In the genomic region with DNA sequence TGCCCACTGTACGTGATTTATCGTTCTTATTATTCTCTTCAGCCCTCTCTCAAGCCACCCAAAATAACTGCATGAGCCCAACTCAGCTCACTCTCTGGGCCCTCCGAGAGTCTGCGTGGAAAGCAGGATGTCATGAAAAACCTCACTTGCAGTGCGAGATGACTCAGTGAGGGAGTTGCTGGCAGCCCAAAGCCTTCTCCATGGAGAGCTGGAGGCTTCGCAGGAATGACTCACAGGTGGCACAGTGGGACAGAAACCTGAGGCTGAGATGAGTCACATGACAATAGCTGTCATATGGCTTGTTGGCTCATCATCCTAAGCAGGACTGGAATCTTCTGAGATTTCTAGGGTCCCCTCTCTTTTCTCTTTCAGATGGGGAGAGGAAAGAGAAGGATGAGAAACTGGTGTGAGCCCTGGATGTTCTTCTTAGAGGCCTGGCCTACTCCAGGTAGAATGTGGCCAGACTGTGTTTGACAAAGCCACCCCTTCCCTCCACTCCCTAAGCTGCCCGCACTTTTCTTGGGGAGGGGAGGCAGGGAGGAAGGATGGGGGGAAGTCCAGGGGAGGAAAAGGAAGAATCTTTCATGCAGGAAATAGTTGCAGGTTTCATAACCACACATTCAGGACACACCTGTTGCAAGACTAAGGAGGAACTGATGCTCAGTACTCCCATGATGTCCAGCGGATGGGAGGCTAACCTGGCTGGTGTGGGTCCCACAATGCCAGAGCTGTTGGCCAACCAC, we compare ENCODE assay signal across 8 cellular contexts.
DNase-seq lines count a peak whose midpoint lies in the region; TF ChIP-seq lines count a peak whose summit lies in the region.

No MANE protein-coding gene starts in this region.

- no peak overlapping the region for H3K18ac ChIP-seq in mesendoderm (ENCODE audit: low read length)

- no peaks in the 10 kb centered on the region for H3K79me1 ChIP-seq in mesendoderm (ENCODE audit: low read length)

- TF ChIP-seq POLR2A in testis (IDR thresholded peaks at IDR 0.05), result no peak

- H2BK5ac ChIP-seq in mesendoderm (ENCODE audit: low read length), result no peak overlapping the region

- H3K23ac ChIP-seq in mesendoderm (ENCODE audit: low read length), result no peak overlapping the region

- no peak overlapping the region for H2AK5ac ChIP-seq in mesendoderm (ENCODE audit: low read length)

- H3K27me3 ChIP-seq in mesendoderm (ENCODE audit: insufficient read depth, low read length, poor library complexity) (no peaks in the 10 kb centered on the region), testis (no peaks in the 10 kb centered on the region)

- H3K79me2 ChIP-seq in mesendoderm (ENCODE audit: control insufficient read depth, insufficient read depth, low read length), result no peaks in the 10 kb centered on the region

- WGBS in mesendoderm (ENCODE audit: extremely low coverage, insufficient coverage, low lambda C conversion rate), result no CpG with 5 or more reads among the region's 8 CpGs
- 82 to 83% methylated on average over 7 to 8 of the region's 8 CpGs for WGBS in testis, 2 donors

- H3K36me3 ChIP-seq in mesendoderm (ENCODE audit: control insufficient read depth, insufficient read depth, low read length) (no peaks in the 10 kb centered on the region), testis (ENCODE audit: low read depth, missing control alignments) (no peaks in the 10 kb centered on the region)

- no peak overlapping the region for H2BK120ac ChIP-seq in mesendoderm (ENCODE audit: low read depth, low read length)

- no peak overlapping the region for H4K5ac ChIP-seq in mesendoderm (ENCODE audit: low read length)

- H4K8ac ChIP-seq in mesendoderm (ENCODE audit: low read depth, low read length), result no peak overlapping the region

- DNase-seq in 8988T (peak; percentile 79), GOT3 (lab: John Stamatoyannopoulos, UW) (peak; percentile 48), amygdala (lab: John Stamatoyannopoulos, UW) (peak in 46 of 56 donors; percentile 7 to 87 (median 51)), mesendoderm (peak; percentile 91), NCI-H2107 (lab: John Stamatoyannopoulos, UW) (no peak), ecto neural progenitor cell (ENCODE audit: low spot score) (no peak), testis (no peak)
- no peak for DNase-seq in central memory CD4-positive, alpha-beta T cell

- no peak for TF ChIP-seq CTCF in testis (IDR thresholded peaks at IDR 0.05)

- intact Hi-C loops in testis (cut with DNase I; ENCODE audit: low total_unique reads), result no loop called here

- no peak overlapping the region for H3K4ac ChIP-seq in mesendoderm (ENCODE audit: low read depth, low read length)

- H3K9me3 ChIP-seq in testis, result no peaks in the 10 kb centered on the region

- H3K4me3 ChIP-seq in mesendoderm (ENCODE audit: low read length), result no peak overlapping the region
- H3K4me3 ChIP-seq in testis, result no peak overlapping the region

- H3K4me2 ChIP-seq in mesendoderm (ENCODE audit: low read length), result no peak overlapping the region

- H2BK15ac ChIP-seq in mesendoderm (replicated peaks; ENCODE audit: low read depth), result no peak overlapping the region

- H3K9ac ChIP-seq in mesendoderm (ENCODE audit: low read length), result no peak overlapping the region

- H3K27ac ChIP-seq in mesendoderm (ENCODE audit: low read depth, low read length) (no peak overlapping the region), testis (no peak overlapping the region)

- no peak overlapping the region for H3K56ac ChIP-seq in mesendoderm (ENCODE audit: low read length)

- H3K4me1 ChIP-seq in mesendoderm (ENCODE audit: control insufficient read depth, low read depth, low read length) (no peaks in the 10 kb centered on the region), testis (no peaks in the 10 kb centered on the region)

Comparison
In these comparisons a context has a peak if more than half of its experiments do, and no peak if none do; other contexts are left out.
1. DNase-seq: peak in 8988T (single experiment), GOT3 (single experiment), amygdala (46 of 56) and mesendoderm (single experiment); none in NCI-H2107 (single experiment), central memory CD4-positive, alpha-beta T cell (single experiment), ecto neural progenitor cell (single experiment) and testis (single experiment).